1 cellular context compared by ENCODE assay signal in the genomic region with DNA sequence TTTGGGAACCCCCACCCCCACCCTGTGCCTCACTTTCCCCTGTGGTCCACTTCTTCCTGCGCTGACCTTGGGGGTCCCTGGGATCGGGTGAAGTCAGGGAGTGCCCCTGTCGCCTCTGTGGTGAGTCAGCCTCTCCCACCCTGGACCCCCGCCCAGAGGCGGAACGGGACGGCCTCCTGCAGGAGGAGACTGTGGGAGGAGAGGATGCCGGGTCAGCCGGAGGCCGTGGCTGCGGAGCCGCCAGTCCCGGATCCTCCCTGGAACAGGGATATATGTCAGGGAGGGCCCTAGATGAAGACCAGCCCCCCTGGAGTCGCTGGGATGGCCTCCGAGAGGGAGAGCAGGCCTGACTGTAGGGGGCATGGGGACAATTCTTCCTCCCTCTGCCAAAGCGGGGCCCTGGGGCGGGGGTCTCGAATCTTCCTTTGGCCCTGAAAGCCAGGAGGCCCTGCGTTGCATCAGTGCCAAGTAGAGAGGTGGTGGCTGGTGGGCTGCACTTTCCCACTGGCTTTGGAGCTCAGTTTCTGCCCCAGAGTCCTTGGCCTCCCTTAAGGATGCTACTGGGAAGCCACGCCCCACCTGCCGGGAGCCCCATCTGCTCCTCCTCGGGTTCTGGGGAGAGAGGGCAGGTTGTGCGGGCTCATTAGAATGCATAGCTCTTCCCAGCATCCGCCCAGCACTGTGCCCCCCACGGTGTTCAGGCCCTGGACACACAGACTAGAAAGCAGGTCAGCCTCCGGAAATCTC.
TF ChIP-seq lines count a peak whose summit lies in the region.

No MANE protein-coding gene starts in this region.

TF ChIP-seq in GM12878, 131 proteins besides CTCF, POLR2A, EP300 and RAD21:
- TF ChIP-seq SUZ12 (IDR thresholded peaks at IDR 0.05; ENCODE audit: unreplicated experiment) (peak; percentile 65), SUPT20H (IDR thresholded peaks at IDR 0.05; ENCODE audit: borderline replicate concordance, control insufficient read depth, low read depth, low read length) (no peak), IKZF1 (conservative IDR thresholded peaks at IDR 0.05) (0 out of 2 replicates have a peak, but pooled peaks have one; percentile 7)
